Comparison of ENCODE assay signal across 13 cellular contexts in the genomic region with DNA sequence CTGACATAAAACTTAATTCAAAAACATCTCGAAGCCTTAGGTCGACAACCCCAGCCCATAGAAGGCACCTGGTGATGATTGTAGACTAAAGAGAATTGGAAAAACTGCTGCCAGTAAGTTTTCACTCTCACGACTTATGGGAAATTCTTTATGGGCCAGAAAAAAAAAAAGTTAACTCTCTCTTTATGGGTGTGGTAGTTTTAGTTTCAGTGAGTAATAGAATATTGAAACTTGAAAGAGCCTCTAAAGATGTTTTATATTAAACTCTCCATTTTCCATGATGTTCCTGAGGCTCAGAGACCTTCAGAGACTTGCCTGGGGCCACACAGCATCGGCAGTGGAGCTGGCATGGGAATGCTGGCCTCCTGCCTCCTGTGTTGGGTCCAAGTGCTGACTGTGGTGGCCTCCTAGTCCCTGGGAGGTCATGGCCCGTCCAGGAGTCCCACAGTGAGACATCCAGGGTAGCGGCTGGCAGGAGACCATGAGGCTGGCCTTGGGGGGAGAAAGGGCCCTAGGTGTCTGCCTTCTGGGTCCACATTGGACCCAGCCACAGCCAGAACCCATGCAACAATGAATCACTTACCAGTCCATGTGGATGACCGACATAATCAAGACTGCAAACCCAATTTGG.
"Had no signal": no experiment of that assay in that cellular context is flagged by ENCODE, and none has a peak within 500 bp of the region (broad histone marks: within the 10 kb centered on the region; RNA-seq: fewer than 3 reads in every experiment).

No MANE protein-coding gene starts in this region.

- H3K9me3 Mint-ChIP-seq: activated CD8-positive, alpha-beta T cell treated with anti-CD3 and anti-CD28 coated beads for 36 hours; activated naive CD8-positive, alpha-beta T cell treated with anti-CD3 and anti-CD28 coated beads, Interleukin-2, amount 10 ng/mL, durations not matched to agents 7 days and 5 days; activated T-helper 2 cell treated with anti-CD3 and anti-CD28 coated beads, Interferon-gamma antibody, Interleukin-2, Interleukin-4, amounts not matched to agents 10 μg/mL and 5 μg/mL and 100 μg/mL, durations not matched to agents 14 hours and 24 hours and 36 hours; immature natural killer cell had no signal

- H3K4me1 Mint-ChIP-seq: activated naive CD8-positive, alpha-beta T cell treated with anti-CD3 and anti-CD28 coated beads, Interleukin-2, amount 10 ng/mL, durations not matched to agents 7 days and 5 days had no signal

- H3K27ac Mint-ChIP-seq: activated CD8-positive, alpha-beta T cell treated with anti-CD3 and anti-CD28 coated beads for 36 hours; activated naive CD8-positive, alpha-beta T cell treated with anti-CD3 and anti-CD28 coated beads, Interleukin-2, amount 10 ng/mL, durations not matched to agents 7 days and 5 days; activated T-helper 2 cell treated with anti-CD3 and anti-CD28 coated beads, Interferon-gamma antibody, Interleukin-2, Interleukin-4, amounts not matched to agents 10 μg/mL and 5 μg/mL and 100 μg/mL, durations not matched to agents 14 hours and 24 hours and 36 hours; immature natural killer cell had no signal

- H3K4me3 Mint-ChIP-seq: activated CD8-positive, alpha-beta T cell treated with anti-CD3 and anti-CD28 coated beads for 36 hours; activated naive CD8-positive, alpha-beta T cell treated with anti-CD3 and anti-CD28 coated beads, Interleukin-2, amount 10 ng/mL, durations not matched to agents 7 days and 5 days; immature natural killer cell had no signal

- H3K27me3 Mint-ChIP-seq: activated CD8-positive, alpha-beta T cell treated with anti-CD3 and anti-CD28 coated beads for 36 hours; activated naive CD8-positive, alpha-beta T cell treated with anti-CD3 and anti-CD28 coated beads, Interleukin-2, amount 10 ng/mL, durations not matched to agents 7 days and 5 days had no signal

- H3K36me3 Mint-ChIP-seq: activated naive CD8-positive, alpha-beta T cell treated with anti-CD3 and anti-CD28 coated beads, Interleukin-2, amount 10 ng/mL, durations not matched to agents 7 days and 5 days; immature natural killer cell had no signal

- DNase-seq: activated CD8-positive, alpha-beta T cell treated with anti-CD3 and anti-CD28 coated beads for 36 hours; activated naive CD8-positive, alpha-beta T cell treated with anti-CD3 and anti-CD28 coated beads, Interleukin-2, amount 10 ng/mL, durations not matched to agents 7 days and 5 days; anterior cingulate cortex; brain microvascular endothelial cell; gastrocnemius medialis; heart left ventricle; immature natural killer cell; left cardiac atrium; midbrain; stimulated activated CD4-positive, alpha-beta T cell treated with anti-CD3 and anti-CD28 coated beads, Interleukin-2, amount 100 ng/mL, for 24 hours had no signal

- ATAC-seq: activated CD4-positive, CD25-positive, alpha-beta regulatory T cell treated with anti-CD3 and anti-CD28 coated beads, Interleukin-2, amount 50 U/mL, for 24 hours; activated CD8-positive, alpha-beta T cell treated with anti-CD3 and anti-CD28 coated beads for 36 hours; gastrocnemius medialis; left cardiac atrium; right lobe of liver had no signal
